15 cellular contexts compared by ENCODE assay signal in genomic region chr13:99230588-99230987, GRCh38. TPM values are rescaled to one million over a fixed set of nuclear protein-coding genes. Genes with fewer than 3 reads are reported as not detected.
DNase-seq lines count a peak whose midpoint lies in the region; ATAC-seq, FAIRE-seq and TF ChIP-seq lines count a peak whose summit lies in the region.
"Not testable (repeated sequence)": the region's sequence is repeated elsewhere in the genome, so short reads cannot be mapped to it uniquely, and the experiment has no call there.
"Had no signal": no experiment of that assay in that cellular context is flagged by ENCODE, and none has a peak within 500 bp of the region (broad histone marks: within the 10 kb centered on the region; RNA-seq: fewer than 3 reads in every experiment).

No MANE protein-coding gene starts in this region.

- in situ Hi-C loops in K562 (cut with MboI) = not testable (repeated sequence)

- intact Hi-C loops in CD4-positive, alpha-beta T cell (cut with DNase I, micrococcal nuclease); K562 (cut with micrococcal nuclease): not testable (repeated sequence)

- peaks cover 10% of the 10 kb centered on the region; the same call in 1 of the 2 replicates for H3F3A ChIP-seq in SU-DHL-6 (ENCODE audit: insufficient read depth)

- not testable (repeated sequence) for BruUV-seq in K562 (replicated peaks; lab: Mats Ljungman, UMichigan)

- peak overlapping the region; percentile 57 for H3K27ac Mint-ChIP-seq in CD4-positive, alpha-beta T cell
- H3K27ac Mint-ChIP-seq in activated CD8-positive, alpha-beta memory T cell treated with anti-CD3 and anti-CD28 coated beads, Interleukin-2, amount 10 ng/mL, durations not matched to agents 7 days and 5 days = peak overlapping the region; percentile 72
- H3K27ac Mint-ChIP-seq in immature natural killer cell = peak overlapping the region in 5 of 6 donors; percentile 7 to 89 (median 63)
- H3K27ac Mint-ChIP-seq in stimulated activated naive CD8-positive, alpha-beta T cell treated with anti-CD3 and anti-CD28 coated beads, Interleukin-15, Interleukin-2, amounts not matched to agents 100 ng/mL and 50 ng/mL, for 24 hours = peak overlapping the region; percentile 23

- not testable (repeated sequence) for H3K9me1 ChIP-seq in K562 (ENCODE audit: control insufficient read depth, insufficient read depth, low read length)

- not testable (repeated sequence) for H3K27me3 ChIP-seq in CD4-positive, alpha-beta T cell (ENCODE audit: control insufficient read depth, insufficient read depth, low read length); HL-60 (ENCODE audit: insufficient read depth, poor library complexity, severe bottlenecking); SU-DHL-6 (ENCODE audit: low read length); K562 (ENCODE audit: control insufficient read depth in 2 of 2, insufficient read depth in 2 of 2, low read length in 2 of 2); neutrophil

- peak overlapping the region; percentile 69 for H3K4me2 ChIP-seq in SU-DHL-6 (ENCODE audit: low read depth, low read length, poor library complexity, severe bottlenecking)
- H3K4me2 ChIP-seq in K562 (ENCODE audit: insufficient read depth, low read length) = not testable (repeated sequence)

- peaks cover 27% of the 10 kb centered on the region for H3K36me3 Mint-ChIP-seq in CD4-positive, alpha-beta T cell (ENCODE audit: low read depth)
- peaks cover 24% of the 10 kb centered on the region for H3K36me3 Mint-ChIP-seq in activated CD8-positive, alpha-beta memory T cell treated with anti-CD3 and anti-CD28 coated beads, Interleukin-2, amount 10 ng/mL, durations not matched to agents 7 days and 5 days
- not testable (repeated sequence) for H3K36me3 Mint-ChIP-seq in immature natural killer cell
- peaks cover 43% of the 10 kb centered on the region for H3K36me3 Mint-ChIP-seq in stimulated activated naive CD8-positive, alpha-beta T cell treated with anti-CD3 and anti-CD28 coated beads, Interleukin-15, Interleukin-2, amounts not matched to agents 100 ng/mL and 50 ng/mL, for 24 hours (ENCODE audit: low read depth)

- TF ChIP-seq POLR2A in K562 (conservative IDR thresholded peaks at IDR 0.05) = not testable (repeated sequence)

- not testable (repeated sequence) for H3K9me3 ChIP-seq in CD4-positive, alpha-beta T cell (ENCODE audit: control insufficient read depth, low read length); SU-DHL-6 (ENCODE audit: insufficient read depth, low read length); K562 (replicated peaks; ENCODE audit: control insufficient read depth, insufficient read depth, low read depth, low read length); neutrophil

- H3K9me2 ChIP-seq in SU-DHL-6 (replicated peaks; ENCODE audit: insufficient read depth, low read length) = not testable (repeated sequence)

- CTCF ChIA-PET in CD4-positive, alpha-beta T cell (lab: Charles Lee) = interaction anchor here (1.4 to 2.4 kb wide), 3 partner anchors 10 to 35 kb away, joined by 4 to 8 read pairs (median 6); no protein-coding TSS in a partner anchor
- CTCF ChIA-PET in activated CD8-positive, alpha-beta memory T cell treated with anti-CD3 and anti-CD28 coated beads, Interleukin-2, amount 10 ng/mL, durations not matched to agents 7 days and 5 days (lab: Charles Lee) = interaction anchor here (0.7 to 4.5 kb wide), 19 partner anchors 9 to 206 kb away, joined by 3 to 21 read pairs (median 4); partner anchors contain the start of genes GPR18 and UBAC2
- CTCF ChIA-PET in K562 (lab: Yijun Ruan, JAX; ENCODE audit: low intra/inter-chr PET ratio) = not testable (repeated sequence)

- WGBS in K562 (ENCODE audit: insufficient coverage, low coverage, missing lambda C conversion rate) = 76% methylated on average over 11 of the region's 12 CpGs

- peaks cover 80% of the 10 kb centered on the region for H3K4me1 Mint-ChIP-seq in CD4-positive, alpha-beta T cell (ENCODE audit: low read depth)
- H3K4me1 Mint-ChIP-seq in activated CD8-positive, alpha-beta memory T cell treated with anti-CD3 and anti-CD28 coated beads, Interleukin-2, amount 10 ng/mL, durations not matched to agents 7 days and 5 days = peaks cover 65% of the 10 kb centered on the region
- H3K4me1 Mint-ChIP-seq in immature natural killer cell = peaks cover 68 to 81% of the 10 kb centered on the region in 2 donors
- H3K4me1 Mint-ChIP-seq in stimulated activated naive CD8-positive, alpha-beta T cell treated with anti-CD3 and anti-CD28 coated beads, Interleukin-15, Interleukin-2, amounts not matched to agents 100 ng/mL and 50 ng/mL, for 24 hours (ENCODE audit: low read depth) = peaks cover 88% of the 10 kb centered on the region

- TF ChIP-seq RAD21 in K562 (CRISPR knock-in tag; conservative IDR thresholded peaks at IDR 0.05 in 1 of 2, IDR thresholded peaks at IDR 0.05 in 1 of 2) = not testable (repeated sequence)

- DNase-seq in CD4-positive, alpha-beta T cell; HL-60 (ENCODE audit: low read depth in 1 of 2, low spot score in 1 of 2); activated CD8-positive, alpha-beta memory T cell treated with anti-CD3 and anti-CD28 coated beads, Interleukin-2, amount 10 ng/mL, durations not matched to agents 7 days and 5 days; K562 (ENCODE audit: extremely low read depth in 1 of 4, low spot score in 3 of 4); immature natural killer cell: not testable (repeated sequence)

- not testable (repeated sequence) for TF ChIP-seq CTCF in CD4-positive, alpha-beta T cell (IDR thresholded peaks at IDR 0.05); HL-60 (IDR thresholded peaks at IDR 0.05; ENCODE audit: insufficient read depth, low read length); SU-DHL-6 (IDR thresholded peaks at IDR 0.05; ENCODE audit: insufficient read depth, low read length, poor library complexity, severe bottlenecking); K562 (IDR thresholded peaks at IDR 0.05 in 2 of 3, conservative IDR thresholded peaks at IDR 0.05 in 1 of 3; ENCODE audit: insufficient read depth in 2 of 3, low read depth in 1 of 3, low read length in 3 of 3); neutrophil (IDR thresholded peaks at IDR 0.05)

- not testable (repeated sequence) for FAIRE-seq in K562 (lab: Jason Lieb, UNC)

- H3K27me3 Mint-ChIP-seq in CD4-positive, alpha-beta T cell; activated CD8-positive, alpha-beta memory T cell treated with anti-CD3 and anti-CD28 coated beads, Interleukin-2, amount 10 ng/mL, durations not matched to agents 7 days and 5 days; immature natural killer cell (ENCODE audit: low read depth in 3 of 3); stimulated activated naive CD8-positive, alpha-beta T cell treated with anti-CD3 and anti-CD28 coated beads, Interleukin-15, Interleukin-2, amounts not matched to agents 100 ng/mL and 50 ng/mL, for 24 hours: not testable (repeated sequence)

- not testable (repeated sequence) for H3K4me3 ChIP-seq in HL-60 (replicated peaks; ENCODE audit: insufficient read depth, low read length); SU-DHL-6 (ENCODE audit: insufficient read depth, low read length, poor library complexity, severe bottlenecking); K562; neutrophil (ENCODE audit: low read depth in 1 of 2, low read length in 1 of 2)

- not testable (repeated sequence) for H3K9me3 Mint-ChIP-seq in CD4-positive, alpha-beta T cell; activated CD8-positive, alpha-beta memory T cell treated with anti-CD3 and anti-CD28 coated beads, Interleukin-2, amount 10 ng/mL, durations not matched to agents 7 days and 5 days (ENCODE audit: low read depth); immature natural killer cell; stimulated activated naive CD8-positive, alpha-beta T cell treated with anti-CD3 and anti-CD28 coated beads, Interleukin-15, Interleukin-2, amounts not matched to agents 100 ng/mL and 50 ng/mL, for 24 hours

- not testable (repeated sequence) for H2AFZ ChIP-seq in SU-DHL-6 (ENCODE audit: low read depth, low read length, severe bottlenecking); K562 (ENCODE audit: low read depth, low read length)

- not testable (repeated sequence) for H3K4me3 Mint-ChIP-seq in CD4-positive, alpha-beta T cell; stimulated activated naive CD8-positive, alpha-beta T cell treated with anti-CD3 and anti-CD28 coated beads, Interleukin-15, Interleukin-2, amounts not matched to agents 100 ng/mL and 50 ng/mL, for 24 hours
- H3K4me3 Mint-ChIP-seq in activated CD8-positive, alpha-beta memory T cell treated with anti-CD3 and anti-CD28 coated beads, Interleukin-2, amount 10 ng/mL, durations not matched to agents 7 days and 5 days = peak overlapping the region; percentile 31
- peak overlapping the region in 2 of 5 donors; percentile 5 to 48 for H3K4me3 Mint-ChIP-seq in immature natural killer cell

- H4K20me1 ChIP-seq in SU-DHL-6 (ENCODE audit: low read depth, low read length) = not testable (repeated sequence)
- peaks cover 15% of the 10 kb centered on the region for H4K20me1 ChIP-seq in K562 (replicated peaks; ENCODE audit: control insufficient read depth, insufficient read depth, low read length)

- TF ChIP-seq EP300 in K562 (IDR thresholded peaks at IDR 0.05; ENCODE audit: low read length) = not testable (repeated sequence)

- H3K4me1 ChIP-seq in K562 (replicated peaks in 1 of 2; ENCODE audit: control insufficient read depth in 2 of 2, insufficient read depth in 2 of 2, low read length in 2 of 2) (peaks cover 0 to 12% of the 10 kb centered on the region in 2 experiments; a peak in 3 of 5 replicates), neutrophil (ENCODE audit: control insufficient read depth in 1 of 2, insufficient read depth in 1 of 2, low read depth in 1 of 2, low read length in 1 of 2) (peaks cover 42 to 47% of the 10 kb centered on the region in 2 experiments)

- not testable (repeated sequence) for H3K9ac ChIP-seq in SU-DHL-6 (ENCODE audit: low read length); K562 (ENCODE audit: insufficient read depth in 1 of 2, low read depth in 2 of 2, low read length in 2 of 2)

- H3K27ac ChIP-seq in CD4-positive, alpha-beta T cell (ENCODE audit: low read depth, low read length); K562 (ENCODE audit: extremely low read depth, low read depth, low read length): not testable (repeated sequence)
- peak overlapping the region; percentile 43 for H3K27ac ChIP-seq in HL-60 (replicated peaks)
- peak overlapping the region; percentile 89 for H3K27ac ChIP-seq in SU-DHL-6 (ENCODE audit: low read depth, low read length)
- peak overlapping the region; percentile 44 for H3K27ac ChIP-seq in neutrophil

- peaks cover 65% of the 10 kb centered on the region for H3K79me2 ChIP-seq in SU-DHL-6 (ENCODE audit: insufficient read depth, low read length)
- peaks cover 85% of the 10 kb centered on the region for H3K79me2 ChIP-seq in K562 (ENCODE audit: control insufficient read depth, insufficient read depth, low read length)

- H3K36me3 ChIP-seq in SU-DHL-6 (ENCODE audit: low read length); K562 (ENCODE audit: control insufficient read depth, insufficient read depth, low read length); neutrophil: not testable (repeated sequence)

- not testable (repeated sequence) for ATAC-seq in CD4-positive, alpha-beta T cell (ENCODE audit: poor library complexity); activated CD8-positive, alpha-beta memory T cell treated with anti-CD3 and anti-CD28 coated beads, Interleukin-2, amount 10 ng/mL, durations not matched to agents 7 days and 5 days
- ATAC-seq in K562 = peak; percentile 33

- POLR2A ChIA-PET in CD4-positive, alpha-beta T cell (lab: Charles Lee) = interaction anchor here (0.6 to 3.8 kb wide), 8 partner anchors 9 to 329 kb away, joined by 3 to 24 read pairs (median 4); partner anchors contain the start of genes GPR18 and UBAC2
- POLR2A ChIA-PET in K562 (lab: Yijun Ruan, JAX) = interaction anchor here (0.6 to 1.1 kb wide), 3 partner anchors 9 to 176 kb away, joined by 3 to 4 read pairs (median 3); no protein-coding TSS in a partner anchor

RNA-seq across cellular contexts. Expression of gene GPR18, which starts 27.6 kb away (rescaled TPM):
- 10 to 100 TPM; 42.9 to 45.1 TPM for total RNA-seq in CD4-positive, alpha-beta T cell
- 10 to 100 TPM; 11.1 to 13.1 TPM for total RNA-seq in activated CD8-positive, alpha-beta memory T cell treated with anti-CD3 and anti-CD28 coated beads, Interleukin-2, amount 10 ng/mL, durations not matched to agents 7 days and 5 days
- not detected in 2 replicates for total RNA-seq in K562 (2011; cell fraction: chromatin; rRNA removed; ENCODE audit: low replicate concordance)
- total RNA-seq in K562 (2011; cell fraction: nucleolus; rRNA removed) = not detected in 2 replicates
- not detected in 2 replicates for total RNA-seq in K562 (2011; cell fraction: nucleoplasm; rRNA removed)
- total RNA-seq in K562 (2014; rRNA removed) = not detected in 2 replicates
- total RNA-seq in K562 (2014; rRNA removed; fragmentation: Illumina TruSeq; extraction: Trizol) = not detected in 2 replicates
- not detected in 2 replicates for total RNA-seq in K562 (2015; rRNA removed; fragmentation: Illumina TruSeq; extraction: Trizol)
- not detected in 2 replicates for total RNA-seq in K562 (2021)
- not detected in 2 replicates for polyA plus RNA-seq in K562 (2011; rRNA removed)
- polyA plus RNA-seq in K562 (2011; cell fraction: cytosol; rRNA removed) = not detected in 2 replicates
- polyA plus RNA-seq in K562 (2011; cell fraction: nucleus; rRNA removed) = not detected in 2 replicates
- 0.08 and 0.13 TPM in 2 replicates for polyA plus RNA-seq in K562 (2012)
- not detected in 2 replicates for polyA plus RNA-seq in K562 (2014; fragmentation: Illumina TruSeq; extraction: Trizol)
- under 1 TPM in 1 of 2 experiments, not detected in 1; 0.75 TPM for polyA plus RNA-seq in K562 (2014; fragmentation: Nextera tagmentation; extraction: Ambion mirVana)
- not detected in 2 replicates for polyA plus RNA-seq in K562 (2014; rRNA removed)
- not detected in 2 replicates for polyA minus RNA-seq in K562 (2011; rRNA and poly(A)+ RNA removed)
- polyA minus RNA-seq in K562 (2011; cell fraction: cytosol; rRNA and poly(A)+ RNA removed) = not detected in 2 replicates
- polyA minus RNA-seq in K562 (2011; cell fraction: nucleus; rRNA and poly(A)+ RNA removed) = not detected in 2 replicates
- 10 to 100 TPM; 10.1 to 30.0 (median 21.1) TPM for polyA plus RNA-seq in immature natural killer cell
- total RNA-seq: Caco-2, Daoy, H9, HT-29, LHCN-M2, SJCRH30 had no signal
- polyA plus RNA-seq: A549 had no signal

RNA-seq across cellular contexts. Expression of gene UBAC2, which starts 29.9 kb away (rescaled TPM):
- total RNA-seq in CD4-positive, alpha-beta T cell = 10 to 100 TPM; 59.8 to 67.4 TPM
- total RNA-seq in activated CD8-positive, alpha-beta memory T cell treated with anti-CD3 and anti-CD28 coated beads, Interleukin-2, amount 10 ng/mL, durations not matched to agents 7 days and 5 days = 10 to 100 TPM; 52.8 to 60.8 TPM
- 55.3 and 67.8 TPM in 2 replicates for total RNA-seq in K562 (2011; cell fraction: chromatin; rRNA removed; ENCODE audit: low replicate concordance)
- 51.5 and 53.9 TPM in 2 replicates for total RNA-seq in K562 (2011; cell fraction: nucleolus; rRNA removed)
- total RNA-seq in K562 (2011; cell fraction: nucleoplasm; rRNA removed) = 80.2 and 95.0 TPM in 2 replicates
- total RNA-seq in K562 (2014; rRNA removed) (28.7 and 29.6 TPM in 2 replicates), K562 (2014; rRNA removed; fragmentation: Illumina TruSeq; extraction: Trizol) (31.9 and 33.3 TPM in 2 replicates), K562 (2015; rRNA removed; fragmentation: Illumina TruSeq; extraction: Trizol) (29.0 and 32.3 TPM in 2 replicates), K562 (2021) (43.5 and 47.2 TPM in 2 replicates)
- polyA plus RNA-seq in K562 (2011; rRNA removed) (65.0 and 84.1 TPM in 2 replicates), K562 (2014; fragmentation: Illumina TruSeq; extraction: Trizol) (42.3 and 45.6 TPM in 2 replicates), K562 (2014; fragmentation: Nextera tagmentation; extraction: Ambion mirVana) (10 to 100 TPM in 1 of 2 experiments, 1 to 10 TPM in 1; 6.0 to 19.0 TPM), K562 (2014; rRNA removed) (41.1 and 45.7 TPM in 2 replicates), immature natural killer cell (100 to 1,000 TPM; 114 to 130 (median 115) TPM)
- polyA plus RNA-seq in K562 (2011; cell fraction: cytosol; rRNA removed) = 53.0 and 66.2 TPM in 2 replicates
- polyA plus RNA-seq in K562 (2011; cell fraction: nucleus; rRNA removed) = 27.2 and 29.6 TPM in 2 replicates
- polyA plus RNA-seq in K562 (2012) = 34.3 and 47.4 TPM in 2 replicates
- polyA minus RNA-seq in K562 (2011; rRNA and poly(A)+ RNA removed) = 40.3 and 46.8 TPM in 2 replicates
- polyA minus RNA-seq in K562 (2011; cell fraction: cytosol; rRNA and poly(A)+ RNA removed) = 25.1 and 25.8 TPM in 2 replicates
- 16.4 and 22.5 TPM in 2 replicates for polyA minus RNA-seq in K562 (2011; cell fraction: nucleus; rRNA and poly(A)+ RNA removed)

Comparison
In these comparisons a context has a peak if more than half of its experiments do, and no peak if none do; other contexts are left out.
1. RNA of gene GPR18, which starts 27.6 kb away (total RNA-seq): 42.9 to 45.1 TPM in CD4-positive, alpha-beta T cell and 11.1 to 13.1 TPM in activated CD8-positive, alpha-beta memory T cell treated with anti-CD3 and anti-CD28 coated beads, Interleukin-2, amount 10 ng/mL, durations not matched to agents 7 days and 5 days; not detected in K562; every median in the first group is over 10 times any median in the second.
2. Peak in every context shown above with its lines, with median percentiles within 50 percentile points of each other: H3K27ac Mint-ChIP-seq.